ENCODE assay signal across 34 cellular contexts in genomic region chr15:33328105-33328504, GRCh38. TPM values are rescaled to one million over a fixed set of nuclear protein-coding genes. Genes with fewer than 3 reads are reported as not detected.
"Had no signal": no experiment of that assay in that cellular context is flagged by ENCODE, and none has a peak within 500 bp of the region (broad histone marks: within the 10 kb centered on the region; RNA-seq: fewer than 3 reads in every experiment).

No MANE protein-coding gene starts in this region.

- H3K4me3 Mint-ChIP-seq: activated CD4-positive, alpha-beta T cell treated with anti-CD3 and anti-CD28 coated beads, Interleukin-2, amount 10 ng/mL, durations not matched to agents 24 days and 14 days; activated CD8-positive, alpha-beta T cell treated with anti-CD3 and anti-CD28 coated beads for 36 hours; activated naive CD8-positive, alpha-beta T cell treated with anti-CD3 and anti-CD28 coated beads for 36 hours; activated T-cell treated with anti-CD3 and anti-CD28 coated beads, Interleukin-2, amount 50 U/mL, for 72 hours; activated T-helper 17 cell treated with anti-CD3 and anti-CD28 coated beads, Interleukin-2, amount 50 U/mL, for 72 hours had no signal

- H3K27me3 ChIP-seq: brain microvascular endothelial cell had no signal

- H3K36me3 Mint-ChIP-seq: activated naive CD8-positive, alpha-beta T cell treated with anti-CD3 and anti-CD28 coated beads for 36 hours had no signal

- DNase-seq: activated CD4-positive, alpha-beta T cell treated with anti-CD3 and anti-CD28 coated beads, Interleukin-2, amount 10 ng/mL, durations not matched to agents 24 days and 14 days; activated CD4-positive, alpha-beta T cell treated with anti-CD3 and anti-CD28 coated beads, Interleukin-2, amount 50 U/mL, for 4 hours; activated CD8-positive, alpha-beta T cell treated with anti-CD3 and anti-CD28 coated beads for 36 hours; activated effector memory CD4-positive, alpha-beta T cell treated with anti-CD3 and anti-CD28 coated beads, Interleukin-2, amount 50 U/mL, for 16 hours; activated naive CD4-positive, alpha-beta T cell; activated naive CD4-positive, alpha-beta T cell treated with anti-CD3 and anti-CD28 coated beads, Interleukin-2, amount 50 U/mL, for 16 hours; activated naive CD8-positive, alpha-beta T cell treated with anti-CD3 and anti-CD28 coated beads for 36 hours; activated T-cell treated with anti-CD3 and anti-CD28 coated beads, Interleukin-2, amount 50 U/mL, for 1 hour; activated T-cell treated with anti-CD3 and anti-CD28 coated beads, Interleukin-2, amount 50 U/mL, for 72 hours; amniotic stem cell; aorta; brain microvascular endothelial cell; central memory CD4-positive, alpha-beta T cell; Kasumi-1; KG1; MG63; NCI-H1048; NCI-H1105 treated with DMSO at 0.1 percent for 48 hours; NCI-H1436; NCI-H1694; NCI-H1930; NCI-H2081 treated with DMSO at 0.1 percent for 48 hours; NCI-H2171; NCI-H510A; NCI-H526; NCI-H748 treated with DMSO at 0.1 percent for 48 hours; NK-92 treated with Interleukin-12 subunit alpha and Interleukin-12 subunit beta, amount 100 ng/mL, for 24 hours; Right ventricle myocardium superior; T1000; WERI-Rb-1 had no signal

- H3K4me3 ChIP-seq: MG63 had no signal

- ATAC-seq: activated CD8-positive, alpha-beta T cell treated with anti-CD3 and anti-CD28 coated beads for 36 hours; activated T-cell treated with anti-CD3 and anti-CD28 coated beads, Interleukin-2, amount 50 U/mL, for 72 hours; activated T-helper 17 cell treated with anti-CD3 and anti-CD28 coated beads, Interleukin-2, amount 50 U/mL, for 72 hours had no signal

- H3K4me1 Mint-ChIP-seq: activated T-helper 17 cell treated with anti-CD3 and anti-CD28 coated beads, Interleukin-2, amount 50 U/mL, for 72 hours had no signal

- H3K27ac Mint-ChIP-seq: activated CD4-positive, alpha-beta T cell treated with anti-CD3 and anti-CD28 coated beads, Interleukin-2, amount 10 ng/mL, durations not matched to agents 24 days and 14 days; activated CD8-positive, alpha-beta T cell treated with anti-CD3 and anti-CD28 coated beads for 36 hours; activated naive CD8-positive, alpha-beta T cell treated with anti-CD3 and anti-CD28 coated beads for 36 hours; activated T-cell treated with anti-CD3 and anti-CD28 coated beads, Interleukin-2, amount 50 U/mL, for 72 hours; activated T-helper 17 cell treated with anti-CD3 and anti-CD28 coated beads, Interleukin-2, amount 50 U/mL, for 72 hours had no signal

- H3K9me3 ChIP-seq: MG63 had no signal

- H3K36me3 ChIP-seq: brain microvascular endothelial cell, MG63, WERI-Rb-1 had no signal

- H3K9me3 Mint-ChIP-seq: activated CD4-positive, alpha-beta T cell treated with anti-CD3 and anti-CD28 coated beads, Interleukin-2, amount 10 ng/mL, durations not matched to agents 24 days and 14 days; activated CD8-positive, alpha-beta T cell treated with anti-CD3 and anti-CD28 coated beads for 36 hours; activated naive CD8-positive, alpha-beta T cell treated with anti-CD3 and anti-CD28 coated beads for 36 hours; activated T-helper 17 cell treated with anti-CD3 and anti-CD28 coated beads, Interleukin-2, amount 50 U/mL, for 72 hours had no signal

- H3K27ac ChIP-seq: brain microvascular endothelial cell, WERI-Rb-1 had no signal

RNA-seq across cellular contexts. Expression of gene RYR3, which starts 17.3 kb away (rescaled TPM):
- total RNA-seq: activated CD4-positive, alpha-beta T cell treated with anti-CD3 and anti-CD28 coated beads, Interleukin-2, amount 10 ng/mL, durations not matched to agents 24 days and 14 days; activated CD8-positive, alpha-beta memory T cell treated with anti-CD3 and anti-CD28 coated beads for 36 hours; activated CD8-positive, alpha-beta T cell treated with anti-CD3 and anti-CD28 coated beads for 36 hours; activated naive CD8-positive, alpha-beta T cell treated with anti-CD3 and anti-CD28 coated beads for 36 hours; activated T-cell treated with anti-CD3 and anti-CD28 coated beads, Interleukin-2, amount 50 U/mL, for 72 hours; activated T-helper 17 cell treated with anti-CD3 and anti-CD28 coated beads, Interleukin-2, amount 50 U/mL, for 72 hours; Right ventricle myocardium superior; T-helper 1 cell treated with Interleukin-12 subunit alpha and Interleukin-12 subunit beta and Interleukin-4 antibody, amounts not matched to agents 30 ng/mL and 1 ng/mL, for 36 hours; T-helper 2 cell treated with Interferon-gamma antibody and Interleukin-4, amounts not matched to agents 100 ng/mL and 5 ng/mL, for 36 hours had no signal
